20 cellular contexts compared by ENCODE assay signal in genomic region chr3:137294139-137294538, GRCh38.
"Had no signal": no experiment of that assay in that cellular context is flagged by ENCODE, and none has a peak within 500 bp of the region (broad histone marks: within the 10 kb centered on the region; RNA-seq: fewer than 3 reads in every experiment).

No MANE protein-coding gene starts in this region.

- ATAC-seq: effector memory CD8-positive, alpha-beta T cell; foreskin keratinocyte; left colon; left ventricle myocardium superior; naive thymus-derived CD4-positive, alpha-beta T cell; sciatic nerve; stimulated activated naive B cell treated with anti-CD40 and anti-IgM and Interleukin-4, amounts not matched to agents 10 μg/mL and 1 μg/mL and 100 μg/mL, for 72 hours; stimulated activated naive CD8-positive, alpha-beta T cell treated with anti-CD3 and anti-CD28 coated beads, Interleukin-15, amount 100 ng/mL, for 72 hours; upper lobe of right lung had no signal

- H3K79me2 ChIP-seq: hepatocyte had no signal

- H3K27me3 ChIP-seq: foreskin keratinocyte, hepatocyte, testis, tibial nerve, upper lobe of right lung, vagina had no signal

- H3K27ac ChIP-seq: foreskin keratinocyte, hepatocyte, testis, tibial nerve, upper lobe of right lung, vagina had no signal

- H3K9me3 ChIP-seq: testis, tibial nerve, upper lobe of right lung, vagina had no signal

- H3K4me1 ChIP-seq: foreskin keratinocyte, tibial nerve, upper lobe of right lung, vagina had no signal

- DNase-seq: effector memory CD8-positive, alpha-beta T cell; foreskin keratinocyte; head of caudate nucleus; left colon; left ventricle myocardium superior; mesenchymal stem cell; naive thymus-derived CD4-positive, alpha-beta T cell; nephron progenitor cell; posterior cingulate gyrus; stimulated activated CD4-positive, alpha-beta T cell treated with anti-CD3 and anti-CD28 coated beads, Interleukin-2, amount 100 ng/mL, for 24 hours; stimulated activated CD4-positive, alpha-beta T cell treated with anti-CD3 and anti-CD28 coated beads, Interleukin-4, amount 100 ng/mL, for 4 hours; stimulated activated naive B cell treated with anti-CD40 and anti-IgM and Interleukin-4, amounts not matched to agents 10 μg/mL and 1 μg/mL and 100 μg/mL, for 72 hours; stimulated activated naive CD8-positive, alpha-beta T cell treated with anti-CD3 and anti-CD28 coated beads, Interleukin-15, amount 100 ng/mL, for 72 hours; testis; upper lobe of right lung had no signal

- H2AFZ ChIP-seq: hepatocyte had no signal

- H3K27ac Mint-ChIP-seq: effector memory CD8-positive, alpha-beta T cell; naive thymus-derived CD4-positive, alpha-beta T cell; nephron progenitor cell; stimulated activated naive B cell treated with anti-CD40 and anti-IgM and Interleukin-4, amounts not matched to agents 10 μg/mL and 1 μg/mL and 100 μg/mL, for 72 hours; stimulated activated naive CD8-positive, alpha-beta T cell treated with anti-CD3 and anti-CD28 coated beads, Interleukin-15, amount 100 ng/mL, for 72 hours had no signal

- H3K36me3 ChIP-seq: tibial nerve, upper lobe of right lung, vagina had no signal

- H3K9me3 Mint-ChIP-seq: naive thymus-derived CD4-positive, alpha-beta T cell; stimulated activated naive B cell treated with anti-CD40 and anti-IgM and Interleukin-4, amounts not matched to agents 10 μg/mL and 1 μg/mL and 100 μg/mL, for 72 hours; stimulated activated naive CD8-positive, alpha-beta T cell treated with anti-CD3 and anti-CD28 coated beads, Interleukin-15, amount 100 ng/mL, for 72 hours had no signal

- H3K27me3 Mint-ChIP-seq: effector memory CD8-positive, alpha-beta T cell; stimulated activated naive B cell treated with anti-CD40 and anti-IgM and Interleukin-4, amounts not matched to agents 10 μg/mL and 1 μg/mL and 100 μg/mL, for 72 hours; stimulated activated naive CD8-positive, alpha-beta T cell treated with anti-CD3 and anti-CD28 coated beads, Interleukin-15, amount 100 ng/mL, for 72 hours had no signal

- H3K36me3 Mint-ChIP-seq: naive thymus-derived CD4-positive, alpha-beta T cell; stimulated activated naive B cell treated with anti-CD40 and anti-IgM and Interleukin-4, amounts not matched to agents 10 μg/mL and 1 μg/mL and 100 μg/mL, for 72 hours had no signal

- H3K4me1 Mint-ChIP-seq: naive thymus-derived CD4-positive, alpha-beta T cell; stimulated activated naive B cell treated with anti-CD40 and anti-IgM and Interleukin-4, amounts not matched to agents 10 μg/mL and 1 μg/mL and 100 μg/mL, for 72 hours; stimulated activated naive CD8-positive, alpha-beta T cell treated with anti-CD3 and anti-CD28 coated beads, Interleukin-15, amount 100 ng/mL, for 72 hours had no signal

- H3K4me3 Mint-ChIP-seq: effector memory CD8-positive, alpha-beta T cell; naive thymus-derived CD4-positive, alpha-beta T cell; nephron progenitor cell; stimulated activated naive B cell treated with anti-CD40 and anti-IgM and Interleukin-4, amounts not matched to agents 10 μg/mL and 1 μg/mL and 100 μg/mL, for 72 hours; stimulated activated naive CD8-positive, alpha-beta T cell treated with anti-CD3 and anti-CD28 coated beads, Interleukin-15, amount 100 ng/mL, for 72 hours had no signal

- H3K4me3 ChIP-seq: hepatocyte, lung, testis, tibial nerve, upper lobe of right lung, vagina had no signal

- H3K4me2 ChIP-seq: hepatocyte had no signal
